In genomic region chr1:228486596-228487335, GRCh38 we compare ENCODE assay signal across 1 cellular context.
TF ChIP-seq lines count a peak whose summit lies in the region.

No MANE protein-coding gene starts in this region.

TF ChIP-seq in HepG2, 621 proteins besides CTCF, POLR2A, EP300 and RAD21 (continued from another document and continues in another):
- TF ChIP-seq KMT2A (CRISPR knock-in tag; IDR thresholded peaks at IDR 0.05) (peak; percentile 70), ZNF703 (CRISPR knock-in tag; IDR thresholded peaks at IDR 0.05; ENCODE audit: borderline replicate concordance) (no peak), ZFP36L2 (CRISPR knock-in tag; IDR thresholded peaks at IDR 0.05) (0 out of 2 replicates have a peak, but pooled peaks have one; percentile 81), USF2 (IDR thresholded peaks at IDR 0.05; ENCODE audit: low read depth, low read length) (no peak), USF2 (CRISPR knock-in tag; IDR thresholded peaks at IDR 0.05; ENCODE audit: borderline replicate concordance) (no peak), DPF2 (CRISPR knock-in tag; IDR thresholded peaks at IDR 0.05; ENCODE audit: borderline replicate concordance, low read depth) (no peak), ZNF737 (CRISPR knock-in tag; IDR thresholded peaks at IDR 0.05; ENCODE audit: borderline replicate concordance) (0 out of 2 replicates have a peak, but pooled peaks have one; percentile 64), ZNF414 (CRISPR knock-in tag; IDR thresholded peaks at IDR 0.05) (no peak; the same call in 1 of the 2 replicates), IRF2 (CRISPR knock-in tag; IDR thresholded peaks at IDR 0.05) (peak; percentile 76), MED13 (CRISPR knock-in tag; IDR thresholded peaks at IDR 0.05) (peak; percentile 83), TBL1XR1 (IDR thresholded peaks at IDR 0.05; ENCODE audit: borderline replicate concordance, low read length, partially characterized antibody) (peak; percentile 67), MIER2 (CRISPR knock-in tag; IDR thresholded peaks at IDR 0.05) (no peak), HNF1B (CRISPR knock-in tag; IDR thresholded peaks at IDR 0.05) (peak; percentile 66; the same call in 1 of the 2 replicates), MAF1 (CRISPR knock-in tag; IDR thresholded peaks at IDR 0.05; ENCODE audit: borderline replicate concordance) (peak; percentile 82), IRX3 (CRISPR knock-in tag; IDR thresholded peaks at IDR 0.05; ENCODE audit: borderline replicate concordance, low read depth) (peak; percentile 69; the same call in 1 of the 2 replicates), ISL2 (CRISPR knock-in tag; IDR thresholded peaks at IDR 0.05) (peak; percentile 78), PLSCR1 (CRISPR knock-in tag; IDR thresholded peaks at IDR 0.05; ENCODE audit: borderline replicate concordance) (no peak), ZZZ3 (CRISPR knock-in tag; IDR thresholded peaks at IDR 0.05; ENCODE audit: borderline replicate concordance) (0 out of 2 replicates have a peak, but pooled peaks have one; percentile 47), DMAP1 (CRISPR knock-in tag; IDR thresholded peaks at IDR 0.05) (peak; percentile 82), ZNF564 (CRISPR knock-in tag; IDR thresholded peaks at IDR 0.05) (peak; percentile 92), NR2F6 (IDR thresholded peaks at IDR 0.05) (no peak), NR2F6 (CRISPR knock-in tag; IDR thresholded peaks at IDR 0.05) (peak; percentile 51; the same call in 1 of the 2 replicates), REL (CRISPR knock-in tag; conservative IDR thresholded peaks at IDR 0.05) (no peak; the same call in 1 of the 2 replicates), NRL (CRISPR knock-in tag; IDR thresholded peaks at IDR 0.05; ENCODE audit: borderline replicate concordance) (no peak; the same call in 1 of the 2 replicates), NFKB2 (CRISPR knock-in tag; IDR thresholded peaks at IDR 0.05; ENCODE audit: borderline replicate concordance) (peak; percentile 96), HMG20B (CRISPR knock-in tag; conservative IDR thresholded peaks at IDR 0.05) (no peak), ZNF441 (CRISPR knock-in tag; IDR thresholded peaks at IDR 0.05; ENCODE audit: borderline replicate concordance) (peak; percentile 86), NCOA2 (CRISPR knock-in tag; IDR thresholded peaks at IDR 0.05) (peak; percentile 53; the same call in 1 of the 2 replicates), ZNF501 (CRISPR knock-in tag; IDR thresholded peaks at IDR 0.05) (peak; percentile 90), PHF21A (CRISPR knock-in tag; IDR thresholded peaks at IDR 0.05) (peak; percentile 38; the same call in 1 of the 2 replicates), ZNF646 (CRISPR knock-in tag; IDR thresholded peaks at IDR 0.05) (peak; percentile 63), SNAI1 (CRISPR knock-in tag; IDR thresholded peaks at IDR 0.05; ENCODE audit: borderline replicate concordance) (peak; percentile 95), PCBP2 (optimal IDR thresholded peaks at IDR 0.05; ENCODE audit: low read depth, low read length, poor library complexity, severe bottlenecking) (no peak), BCL3 (CRISPR knock-in tag; IDR thresholded peaks at IDR 0.05) (peak; percentile 83; the same call in 1 of the 2 replicates), MATR3 (CRISPR knock-in tag; IDR thresholded peaks at IDR 0.05) (no peak), DZIP1 (CRISPR knock-in tag; IDR thresholded peaks at IDR 0.05) (no peak), ZBTB26 (CRISPR knock-in tag; IDR thresholded peaks at IDR 0.05; ENCODE audit: borderline replicate concordance) (peak; percentile 76), RBFOX2 (IDR thresholded peaks at IDR 0.05; ENCODE audit: low read depth, low read length) (peak; percentile 75), ASH2L (IDR thresholded peaks at IDR 0.05; ENCODE audit: insufficient read length, low read depth, low read length) (peak; percentile 73), HNF4A (CRISPR knock-in tag; IDR thresholded peaks at IDR 0.05) (no peak; the same call in 1 of the 2 replicates), ZMYM2 (CRISPR knock-in tag; IDR thresholded peaks at IDR 0.05) (peak; percentile 74), PAX8 (CRISPR knock-in tag; IDR thresholded peaks at IDR 0.05; ENCODE audit: borderline replicate concordance) (peak; percentile 59; the same call in 1 of the 2 replicates), ATF7-NPFF (CRISPR knock-in tag; IDR thresholded peaks at IDR 0.05; ENCODE audit: low read depth) (peak; percentile 88), ZNF160 (CRISPR knock-in tag; IDR thresholded peaks at IDR 0.05) (0 out of 2 replicates have a peak, but pooled peaks have one; percentile 77), ELK4 (CRISPR knock-in tag; IDR thresholded peaks at IDR 0.05; ENCODE audit: borderline replicate concordance) (peak; percentile 88; the same call in 1 of the 2 replicates), MTF1 (CRISPR knock-in tag; IDR thresholded peaks at IDR 0.05) (peak; percentile 85; the same call in 1 of the 2 replicates), ZNF839 (CRISPR knock-in tag; IDR thresholded peaks at IDR 0.05; ENCODE audit: borderline replicate concordance) (no peak), ZNF207 (IDR thresholded peaks at IDR 0.05; ENCODE audit: borderline replicate concordance) (no peak)
